1 cellular context compared by ENCODE assay signal in genomic region chr11:68038718-68039525, GRCh38.
TF ChIP-seq lines count a peak whose summit lies in the region.

TSS of gene TCIRG1 (plus strand) at chr11:68039025. CDS start at chr11:68041272, 2,247 bp downstream.

TF ChIP-seq in K562, 482 proteins besides CTCF, POLR2A, EP300 and RAD21 (continued from another document and continues in another):
- TF ChIP-seq CREB5 (CRISPR knock-in tag; IDR thresholded peaks at IDR 0.05) (no peak), PREB (CRISPR knock-in tag; IDR thresholded peaks at IDR 0.05) (no peak), SETDB1 (IDR thresholded peaks at IDR 0.05; ENCODE audit: low read length) (no peak), ZBTB1 (CRISPR knock-in tag; IDR thresholded peaks at IDR 0.05; ENCODE audit: borderline replicate concordance, low read depth) (no peak), NKRF (IDR thresholded peaks at IDR 0.05; ENCODE audit: borderline replicate concordance) (peak; percentile 53), SRSF9 (IDR thresholded peaks at IDR 0.05; ENCODE audit: borderline replicate concordance, low read depth, low read length) (no peak), CTBP1 (IDR thresholded peaks at IDR 0.05; ENCODE audit: borderline replicate concordance) (peak; percentile 50), ZNF232 (CRISPR knock-in tag; IDR thresholded peaks at IDR 0.05) (no peak), ZFX (CRISPR knock-in tag; IDR thresholded peaks at IDR 0.05) (peak; percentile 94), ZNF121 (CRISPR knock-in tag; conservative IDR thresholded peaks at IDR 0.05) (no peak), NR2C1 (IDR thresholded peaks at IDR 0.05) (no peak), NR2C1 (tag; IDR thresholded peaks at IDR 0.05) (no peak), NFXL1 (CRISPR knock-in tag; IDR thresholded peaks at IDR 0.05) (no peak), HDAC2 (IDR thresholded peaks at IDR 0.05) (peak; percentile 99), ZNF76 (CRISPR knock-in tag; IDR thresholded peaks at IDR 0.05; ENCODE audit: borderline replicate concordance) (no peak), FOXP4 (CRISPR knock-in tag; IDR thresholded peaks at IDR 0.05; ENCODE audit: borderline replicate concordance) (0 out of 2 replicates have a peak, but pooled peaks have one; percentile 17), ZBTB49 (CRISPR knock-in tag; IDR thresholded peaks at IDR 0.05; ENCODE audit: borderline replicate concordance) (no peak), ZNF41 (CRISPR knock-in tag; conservative IDR thresholded peaks at IDR 0.05) (no peak), CHD4 (IDR thresholded peaks at IDR 0.05; ENCODE audit: insufficient read depth, insufficient replicate concordance, low read depth, low read length, poor library complexity, severe bottlenecking) (peak; percentile 97), SFPQ (IDR thresholded peaks at IDR 0.05; ENCODE audit: low read depth, low read length) (no peak), ESRRA (IDR thresholded peaks at IDR 0.05; ENCODE audit: borderline replicate concordance, low read depth) (peak; percentile 50), SIN3A (IDR thresholded peaks at IDR 0.05; ENCODE audit: borderline replicate concordance in 2 of 2, control insufficient read depth in 1 of 2, low read depth in 2 of 2, low read length in 2 of 2) (no peak; a peak in 1 of 4 replicates), SMAD3 (CRISPR knock-in tag; conservative IDR thresholded peaks at IDR 0.05) (no peak), FOXK2 (conservative IDR thresholded peaks at IDR 0.05 in 1 of 2, IDR thresholded peaks at IDR 0.05 in 1 of 2; ENCODE audit: low read depth in 2 of 2) (0 out of 4 replicates have a peak, but pooled peaks of 1 of the 2 experiments have one; percentile 26), ZNF668 (CRISPR knock-in tag; IDR thresholded peaks at IDR 0.05) (no peak), TSC22D4 (tag; IDR thresholded peaks at IDR 0.05) (no peak), ZNF707 (CRISPR knock-in tag; conservative IDR thresholded peaks at IDR 0.05) (no peak), ZC3H11A (IDR thresholded peaks at IDR 0.05; ENCODE audit: low read depth, low read length) (no peak), THAP7 (CRISPR knock-in tag; IDR thresholded peaks at IDR 0.05) (no peak), ZNF140 (CRISPR knock-in tag; IDR thresholded peaks at IDR 0.05) (no peak), CBFB (CRISPR knock-in tag; IDR thresholded peaks at IDR 0.05) (no peak), SLC30A9 (CRISPR knock-in tag; IDR thresholded peaks at IDR 0.05) (no peak), TRIM24 (IDR thresholded peaks at IDR 0.05) (no peak; a peak in 1 of 4 replicates), ZNF398 (CRISPR knock-in tag; IDR thresholded peaks at IDR 0.05) (no peak), NR0B1 (IDR thresholded peaks at IDR 0.05; ENCODE audit: partially characterized antibody) (no peak), KLF6 (CRISPR knock-in tag; IDR thresholded peaks at IDR 0.05; ENCODE audit: borderline replicate concordance) (no peak), TAF7 (tag; IDR thresholded peaks at IDR 0.05) (no peak), ZNF589 (CRISPR knock-in tag; IDR thresholded peaks at IDR 0.05; ENCODE audit: low read depth) (0 out of 2 replicates have a peak, but pooled peaks have one; percentile 15), MECOM (CRISPR knock-in tag; IDR thresholded peaks at IDR 0.05) (0 out of 2 replicates have a peak, but pooled peaks have one; percentile 51), NUFIP1 (IDR thresholded peaks at IDR 0.05; ENCODE audit: partially characterized antibody) (no peak), NCOA1 (IDR thresholded peaks at IDR 0.05; ENCODE audit: low read depth) (no peak), NFIC (IDR thresholded peaks at IDR 0.05) (no peak; the same call in 1 of the 2 replicates), SP1 (CRISPR knock-in tag; IDR thresholded peaks at IDR 0.05) (peak; percentile 72), RFX7 (CRISPR knock-in tag; IDR thresholded peaks at IDR 0.05) (no peak), PHF20 (IDR thresholded peaks at IDR 0.05; ENCODE audit: partially characterized antibody) (peak; percentile 77), ZNF79 (CRISPR knock-in tag; IDR thresholded peaks at IDR 0.05; ENCODE audit: low read depth) (no peak), MYNN (IDR thresholded peaks at IDR 0.05) (no peak), MYNN (CRISPR knock-in tag; IDR thresholded peaks at IDR 0.05) (no peak), ARID1B (IDR thresholded peaks at IDR 0.05) (0 out of 2 replicates have a peak, but pooled peaks have one; percentile 6), ZFP30 (CRISPR knock-in tag; IDR thresholded peaks at IDR 0.05; ENCODE audit: borderline replicate concordance) (no peak), NONO (IDR thresholded peaks at IDR 0.05; ENCODE audit: low read depth in 2 of 2, low read length in 1 of 2) (no peak), ZNF143 (CRISPR knock-in tag; IDR thresholded peaks at IDR 0.05) (no peak), USF2 (CRISPR knock-in tag; IDR thresholded peaks at IDR 0.05) (no peak)
